ENCODE assay signal across 19 cellular contexts in genomic region chr22:50178471-50178864, GRCh38.
"Had no signal": no experiment of that assay in that cellular context is flagged by ENCODE, and none has a peak within 500 bp of the region (broad histone marks: within the 10 kb centered on the region; RNA-seq: fewer than 3 reads in every experiment).

No MANE protein-coding gene starts in this region.

- H3K27ac ChIP-seq: epithelial cell of prostate, esophagus muscularis mucosa, gastrocnemius medialis, left lung, neutrophil, right atrium auricular region had no signal

- H3K4me3 ChIP-seq: esophagus muscularis mucosa, gastrocnemius medialis, left lung, lung, right atrium auricular region had no signal

- H3K27ac Mint-ChIP-seq: dendritic cell treated with granulocyte-macrophage colony-stimulating factor and Interleukin-4, amounts not matched to agents 40 ng/mL and 50 ng/mL, for 4 days; effector memory CD8-positive, alpha-beta T cell; naive B cell; nephron; type B pancreatic cell had no signal

- ATAC-seq: effector memory CD8-positive, alpha-beta T cell; gastrocnemius medialis; left lung had no signal

- H3K4me1 ChIP-seq: gastrocnemius medialis had no signal

- H3K36me3 Mint-ChIP-seq: naive B cell, type B pancreatic cell had no signal

- H3K9me3 Mint-ChIP-seq: dendritic cell treated with granulocyte-macrophage colony-stimulating factor and Interleukin-4, amounts not matched to agents 40 ng/mL and 50 ng/mL, for 4 days; effector memory CD8-positive, alpha-beta T cell; naive B cell; nephron; type B pancreatic cell had no signal

- H3K9me3 ChIP-seq: esophagus muscularis mucosa, gastrocnemius medialis, left lung, neutrophil, right atrium auricular region had no signal

- DNase-seq: effector memory CD8-positive, alpha-beta T cell; gastrocnemius medialis; islet precursor cell; mesenchymal stem cell; naive B cell; small intestine; stimulated activated CD4-positive, alpha-beta T cell treated with anti-CD3 and anti-CD28 coated beads, Interleukin-2, amount 100 ng/mL, for 48 hours; stimulated activated naive CD4-positive, alpha-beta T cell treated with Interleukin-2 at 50 U/mL for 16 hours had no signal

- H3K36me3 ChIP-seq: esophagus muscularis mucosa, gastrocnemius medialis, left lung, right atrium auricular region had no signal

- H3K4me1 Mint-ChIP-seq: nephron had no signal

- H3K4me3 Mint-ChIP-seq: dendritic cell treated with granulocyte-macrophage colony-stimulating factor and Interleukin-4, amounts not matched to agents 40 ng/mL and 50 ng/mL, for 4 days; effector memory CD8-positive, alpha-beta T cell; naive B cell; nephron; type B pancreatic cell had no signal

- H3K27me3 ChIP-seq: right atrium auricular region had no signal

- FAIRE-seq: colon, small intestine, urothelium cell line had no signal
